In the genomic region with DNA sequence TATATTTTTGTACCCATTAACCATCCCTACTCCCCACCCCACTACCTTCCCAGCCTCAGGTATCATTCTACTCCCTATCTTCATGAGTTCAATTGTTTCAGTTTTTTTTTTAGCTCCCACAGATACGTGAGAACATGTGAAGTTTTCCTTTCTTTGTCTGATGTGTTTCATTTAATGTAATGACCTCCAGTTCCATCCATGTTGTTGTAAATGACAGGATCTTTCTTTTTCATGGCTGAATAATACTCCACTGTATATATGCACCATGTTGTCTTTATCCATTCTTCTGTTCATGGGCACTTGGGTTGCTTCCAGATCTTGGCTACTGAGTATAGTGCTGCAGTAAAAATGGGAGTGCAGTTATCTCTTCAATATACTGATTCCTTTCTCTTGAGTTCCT, we compare ENCODE assay signal across 38 cellular contexts.
"Had no signal": no experiment of that assay in that cellular context is flagged by ENCODE, and none has a peak within 500 bp of the region (broad histone marks: within the 10 kb centered on the region; RNA-seq: fewer than 3 reads in every experiment).

No MANE protein-coding gene starts in this region.

- H3K4me3 Mint-ChIP-seq: activated CD4-positive, alpha-beta memory T cell treated with anti-CD3 and anti-CD28 coated beads for 36 hours; activated CD4-positive, alpha-beta T cell treated with anti-CD3 and anti-CD28 coated beads for 36 hours; activated CD4-positive, alpha-beta T cell treated with anti-CD3 and anti-CD28 coated beads, Interleukin-2, amount 10 ng/mL, durations not matched to agents 24 days and 14 days; activated CD8-positive, alpha-beta T cell treated with anti-CD3 and anti-CD28 coated beads for 36 hours; activated naive CD4-positive, alpha-beta T cell treated with anti-CD3 and anti-CD28 coated beads for 36 hours; activated naive CD8-positive, alpha-beta T cell treated with anti-CD3 and anti-CD28 coated beads for 36 hours; activated T-cell treated with anti-CD3 and anti-CD28 coated beads, Interleukin-2, amount 50 U/mL, for 4 hours; activated T-cell treated with anti-CD3 and anti-CD28 coated beads, Interleukin-2, amount 50 U/mL, for 72 hours; activated T-helper 1 cell treated with anti-CD3 and anti-CD28 coated beads, Interleukin-12 subunit alpha, Interleukin-12 subunit beta, Interleukin-2, Interleukin-4 antibody, amounts not matched to agents 30 ng/mL and 10 ng/mL and 1 ng/mL, durations not matched to agents 14 hours and 24 hours and 36 hours; activated T-helper 17 cell treated with anti-CD3 and anti-CD28 coated beads, Interleukin-2, amount 50 U/mL, for 72 hours; T-helper 1 cell treated with Interleukin-12 subunit alpha and Interleukin-12 subunit beta and Interleukin-4 antibody, amounts not matched to agents 30 μg/mL and 1 μg/mL, for 36 hours; T-helper 2 cell treated with Interferon-gamma antibody and Interleukin-4, amounts not matched to agents 5 μg/mL and 100 μg/mL, for 36 hours had no signal

- H3K27me3 ChIP-seq: adrenal gland, body of pancreas, brain microvascular endothelial cell, breast epithelium had no signal

- H3K4me1 ChIP-seq: adrenal gland, body of pancreas had no signal

- ATAC-seq: activated CD4-positive, alpha-beta T cell treated with anti-CD3 and anti-CD28 coated beads for 36 hours; activated CD4-positive, CD25-positive, alpha-beta regulatory T cell treated with anti-CD3 and anti-CD28 coated beads, Interleukin-2, amount 50 U/mL, for 24 hours; activated CD8-positive, alpha-beta T cell treated with anti-CD3 and anti-CD28 coated beads for 36 hours; activated naive CD4-positive, alpha-beta T cell treated with anti-CD3 and anti-CD28 coated beads, Interleukin-2, amount 50 U/mL, for 72 hours; activated T-cell treated with anti-CD3 and anti-CD28 coated beads, Interleukin-2, amount 50 U/mL, for 4 hours; activated T-cell treated with anti-CD3 and anti-CD28 coated beads, Interleukin-2, amount 50 U/mL, for 72 hours; activated T-helper 17 cell treated with anti-CD3 and anti-CD28 coated beads, Interleukin-2, amount 50 U/mL, for 72 hours; body of pancreas had no signal

- H3K27ac ChIP-seq: adrenal gland, body of pancreas, brain microvascular endothelial cell, breast epithelium, VCaP had no signal

- H3K9me3 ChIP-seq: adrenal gland, body of pancreas, breast epithelium had no signal

- H3K27ac Mint-ChIP-seq: activated CD4-positive, alpha-beta memory T cell treated with anti-CD3 and anti-CD28 coated beads for 36 hours; activated CD4-positive, alpha-beta T cell treated with anti-CD3 and anti-CD28 coated beads for 36 hours; activated CD4-positive, alpha-beta T cell treated with anti-CD3 and anti-CD28 coated beads, Interleukin-2, amount 10 ng/mL, durations not matched to agents 24 days and 14 days; activated CD8-positive, alpha-beta T cell treated with anti-CD3 and anti-CD28 coated beads for 36 hours; activated naive CD4-positive, alpha-beta T cell treated with anti-CD3 and anti-CD28 coated beads for 36 hours; activated naive CD4-positive, alpha-beta T cell treated with anti-CD3 and anti-CD28 coated beads, Interleukin-2, amount 50 U/mL, for 72 hours; activated naive CD8-positive, alpha-beta T cell treated with anti-CD3 and anti-CD28 coated beads for 36 hours; activated T-cell treated with anti-CD3 and anti-CD28 coated beads, Interleukin-2, amount 50 U/mL, for 72 hours; activated T-helper 1 cell treated with anti-CD3 and anti-CD28 coated beads, Interleukin-12 subunit alpha, Interleukin-12 subunit beta, Interleukin-2, Interleukin-4 antibody, amounts not matched to agents 30 ng/mL and 10 ng/mL and 1 ng/mL, durations not matched to agents 14 hours and 24 hours and 36 hours; activated T-helper 17 cell treated with anti-CD3 and anti-CD28 coated beads, Interleukin-2, amount 50 U/mL, for 72 hours; T-helper 1 cell treated with Interleukin-12 subunit alpha and Interleukin-12 subunit beta and Interleukin-4 antibody, amounts not matched to agents 30 μg/mL and 1 μg/mL, for 36 hours; T-helper 2 cell treated with Interferon-gamma antibody and Interleukin-4, amounts not matched to agents 5 μg/mL and 100 μg/mL, for 36 hours had no signal

- H3K27me3 Mint-ChIP-seq: activated CD4-positive, alpha-beta memory T cell treated with anti-CD3 and anti-CD28 coated beads for 36 hours; activated T-helper 17 cell treated with anti-CD3 and anti-CD28 coated beads, Interleukin-2, amount 50 U/mL, for 72 hours had no signal

- H3K9me3 Mint-ChIP-seq: activated CD4-positive, alpha-beta memory T cell treated with anti-CD3 and anti-CD28 coated beads for 36 hours; activated CD8-positive, alpha-beta T cell treated with anti-CD3 and anti-CD28 coated beads for 36 hours; activated naive CD4-positive, alpha-beta T cell treated with anti-CD3 and anti-CD28 coated beads for 36 hours; activated naive CD4-positive, alpha-beta T cell treated with anti-CD3 and anti-CD28 coated beads, Interleukin-2, amount 50 U/mL, for 72 hours; T-helper 2 cell treated with Interferon-gamma antibody and Interleukin-4, amounts not matched to agents 5 μg/mL and 100 μg/mL, for 36 hours had no signal

- H3K36me3 Mint-ChIP-seq: activated naive CD4-positive, alpha-beta T cell treated with anti-CD3 and anti-CD28 coated beads, Interleukin-2, amount 50 U/mL, for 72 hours had no signal

- H3K4me3 ChIP-seq: adrenal gland, body of pancreas, breast epithelium had no signal

- H3K36me3 ChIP-seq: adrenal gland, brain microvascular endothelial cell, breast epithelium had no signal

- FAIRE-seq: astrocyte, colon, TTC549 had no signal

- DNase-seq: activated CD4-positive, alpha-beta memory T cell treated with anti-CD3 and anti-CD28 coated beads for 36 hours; activated CD4-positive, alpha-beta T cell treated with anti-CD3 and anti-CD28 coated beads for 1 hour; activated CD4-positive, alpha-beta T cell treated with anti-CD3 and anti-CD28 coated beads for 36 hours; activated CD4-positive, alpha-beta T cell treated with anti-CD3 and anti-CD28 coated beads, Interleukin-2, amount 10 ng/mL, durations not matched to agents 24 days and 14 days; activated CD4-positive, alpha-beta T cell treated with anti-CD3 and anti-CD28 coated beads, Interleukin-2, amount 50 U/mL, for 1 hour; activated CD4-positive, alpha-beta T cell treated with anti-CD3 and anti-CD28 coated beads, Interleukin-2, amount 50 U/mL, for 4 hours; activated CD4-positive, CD25-positive, alpha-beta regulatory T cell; activated CD8-positive, alpha-beta memory T cell treated with anti-CD3 and anti-CD28 coated beads, Interleukin-2, amount 50 U/mL, for 4 hours; activated CD8-positive, alpha-beta T cell treated with anti-CD3 and anti-CD28 coated beads for 36 hours; activated effector memory CD4-positive, alpha-beta T cell treated with anti-CD3 and anti-CD28 coated beads, Interleukin-2, amount 50 U/mL, for 16 hours; activated gamma-delta T cell treated with Interleukin-2 at 50 U/mL for 16 hours; activated naive CD4-positive, alpha-beta T cell; activated naive CD4-positive, alpha-beta T cell treated with anti-CD3 and anti-CD28 coated beads for 36 hours; activated naive CD4-positive, alpha-beta T cell treated with anti-CD3 and anti-CD28 coated beads, Interleukin-2, amount 50 U/mL, for 16 hours; activated naive CD8-positive, alpha-beta T cell treated with anti-CD3 and anti-CD28 coated beads for 36 hours; activated T-cell treated with anti-CD3 and anti-CD28 coated beads for 4 hours; activated T-cell treated with anti-CD3 and anti-CD28 coated beads, Interleukin-2, amount 50 U/mL, for 1 hour; activated T-cell treated with anti-CD3 and anti-CD28 coated beads, Interleukin-2, amount 50 U/mL, for 4 hours; activated T-cell treated with anti-CD3 and anti-CD28 coated beads, Interleukin-2, amount 50 U/mL, for 72 hours; adrenal gland; amniotic stem cell; aorta; body of pancreas; brain microvascular endothelial cell; central memory CD4-positive, alpha-beta T cell; T-helper 2 cell; T-helper 9 cell had no signal

- H3K4me1 Mint-ChIP-seq: activated CD4-positive, alpha-beta T cell treated with anti-CD3 and anti-CD28 coated beads for 36 hours; activated CD4-positive, alpha-beta T cell treated with anti-CD3 and anti-CD28 coated beads, Interleukin-2, amount 10 ng/mL, durations not matched to agents 24 days and 14 days; activated naive CD8-positive, alpha-beta T cell treated with anti-CD3 and anti-CD28 coated beads for 36 hours; activated T-helper 17 cell treated with anti-CD3 and anti-CD28 coated beads, Interleukin-2, amount 50 U/mL, for 72 hours had no signal
